10 cellular contexts compared by ENCODE assay signal in genomic region chr16:19884021-19884485, GRCh38. TPM values are rescaled to one million over a fixed set of nuclear protein-coding genes. Genes with fewer than 3 reads are reported as not detected.
DNase-seq lines count a peak whose midpoint lies in the region; ATAC-seq and TF ChIP-seq lines count a peak whose summit lies in the region.
"Had no signal": no experiment of that assay in that cellular context is flagged by ENCODE, and none has a peak within 500 bp of the region (broad histone marks: within the 10 kb centered on the region; RNA-seq: fewer than 3 reads in every experiment).

No MANE protein-coding gene starts in this region.

- no peak for ATAC-seq in GM21381 (IDR thresholded peaks at IDR 0.05; ENCODE audit: unreplicated experiment)
- no peak for ATAC-seq in GM19328 (IDR thresholded peaks at IDR 0.05; ENCODE audit: unreplicated experiment)

- no peak for TF ChIP-seq POLR2A in spleen (IDR thresholded peaks at IDR 0.05)

- peaks cover 26% of the 10 kb centered on the region for H3K4me1 Mint-ChIP-seq in activated naive CD8-positive, alpha-beta T cell treated with anti-CD3 and anti-CD28 coated beads for 36 hours

- H3K9me3 ChIP-seq in iPS-18c (ENCODE audit: control insufficient read depth, insufficient read depth, low read length) (peaks cover 2% of the 10 kb centered on the region), spleen (no peaks in the 10 kb centered on the region)

- no peaks in the 10 kb centered on the region for H3K9me3 Mint-ChIP-seq in activated naive CD8-positive, alpha-beta T cell treated with anti-CD3 and anti-CD28 coated beads for 36 hours

- peaks cover 53% of the 10 kb centered on the region for H3K27me3 Mint-ChIP-seq in activated naive CD8-positive, alpha-beta T cell treated with anti-CD3 and anti-CD28 coated beads for 36 hours

- peaks cover 0 to 60% (median 31%) of the 10 kb centered on the region in 7 donors for H3K27me3 ChIP-seq in spleen (replicated peaks in 1 of 7)

- DNase-seq in NCI-H1105 treated with DMSO at 0.1 percent for 48 hours (lab: John Stamatoyannopoulos, UW) (peak; percentile 8), NCI-H1105 (lab: John Stamatoyannopoulos, UW) (no peak), spleen (peak; percentile 74), NCI-H510A (lab: John Stamatoyannopoulos, UW) (no peak)
- DNase-seq in activated naive CD8-positive, alpha-beta T cell treated with anti-CD3 and anti-CD28 coated beads for 36 hours, result no peak

- H3K4me3 Mint-ChIP-seq in activated naive CD8-positive, alpha-beta T cell treated with anti-CD3 and anti-CD28 coated beads for 36 hours, result peak overlapping the region; percentile 51

- H3K36me3 Mint-ChIP-seq in activated naive CD8-positive, alpha-beta T cell treated with anti-CD3 and anti-CD28 coated beads for 36 hours, result no peaks in the 10 kb centered on the region
- H3K36me3 Mint-ChIP-seq: CD4-positive, CD25-positive, alpha-beta regulatory T cell had no signal

- intact Hi-C loops in spleen (cut with DNase I; ENCODE audit: low total_unique reads), result no loop called here

- peak overlapping the region; percentile 84 for H3K4me3 ChIP-seq in iPS-18c (ENCODE audit: insufficient read depth, low read depth, low read length)
- H3K4me3 ChIP-seq in spleen, result peak overlapping the region; percentile 39 to 70 (median 52)

- no peak overlapping the region for H3K27ac ChIP-seq in spleen

- no peaks in the 10 kb centered on the region for H3K36me3 ChIP-seq in spleen

- 1 to 4% (median 2%) methylated on average over 12 to 23 of the region's 23 CpGs for WGBS in spleen, 5 donors

- H3K4me1 ChIP-seq in spleen, result peaks cover 19 to 38% (median 34%) of the 10 kb centered on the region in 6 donors

- H3K27ac Mint-ChIP-seq in activated naive CD8-positive, alpha-beta T cell treated with anti-CD3 and anti-CD28 coated beads for 36 hours, result no peak overlapping the region
- H3K27ac Mint-ChIP-seq: CD4-positive, CD25-positive, alpha-beta regulatory T cell had no signal

- no peak for TF ChIP-seq CTCF in spleen (IDR thresholded peaks at IDR 0.05 in 8 of 11, conservative IDR thresholded peaks at IDR 0.05 in 3 of 11)

RNA-seq across cellular contexts. Expression of gene GPRC5B, which starts 0.6 kb away (rescaled TPM):
- under 1 TPM; 0.14 to 0.30 TPM for total RNA-seq in activated naive CD8-positive, alpha-beta T cell treated with anti-CD3 and anti-CD28 coated beads for 36 hours
- 1 to 10 TPM; 4.0 to 8.6 (median 7.2) TPM for total RNA-seq in spleen
- 1 to 10 TPM; 5.1 to 6.5 (median 5.8) TPM for polyA plus RNA-seq in spleen
- total RNA-seq: T-helper 2 cell treated with Interferon-gamma antibody and Interleukin-4, amounts not matched to agents 100 ng/mL and 5 ng/mL, for 36 hours had no signal

Comparison
In these comparisons a context has a peak if more than half of its experiments do, and no peak if none do; other contexts are left out.
1. DNase-seq: peak in NCI-H1105 treated with DMSO at 0.1 percent for 48 hours (single experiment) and spleen (single experiment); none in NCI-H1105 (single experiment), activated naive CD8-positive, alpha-beta T cell treated with anti-CD3 and anti-CD28 coated beads for 36 hours (single experiment) and NCI-H510A (single experiment).